8 cellular contexts compared by ENCODE assay signal in genomic region chr11:121292503-121293275, GRCh38. TPM values are rescaled to one million over a fixed set of nuclear protein-coding genes. Genes with fewer than 3 reads are reported as not detected.
DNase-seq lines count a peak whose midpoint lies in the region; ATAC-seq, FAIRE-seq and TF ChIP-seq lines count a peak whose summit lies in the region.

Gene SC5D, plus strand, starts transcription at chr11:121292771. Its CDS starts 10,605 bp downstream, at chr11:121303376.

- peak within 1 kb of the TSS; percentile 37 to 96 (median 90) for H3K27ac ChIP-seq in adrenal gland
- H3K27ac ChIP-seq in heart left ventricle = peak within 1 kb of the TSS; percentile 64 to 91 (median 84)

- H3K4me3 ChIP-seq in adrenal gland = peak within 1 kb of the TSS; percentile 2 to 88 (median 84)
- H3K4me3 ChIP-seq in heart left ventricle = peak within 1 kb of the TSS; percentile 47 to 91 (median 82)

- no peaks in the 10 kb centered on the region for H3K36me3 ChIP-seq in adrenal gland (replicated peaks in 1 of 2)
- peaks cover 0 to 4% (median 0%) of the 10 kb centered on the region in 9 donors for H3K36me3 ChIP-seq in heart left ventricle

- no peaks in the 10 kb centered on the region for H3K9me3 ChIP-seq in adrenal gland (replicated peaks in 1 of 3)
- no peaks in the 10 kb centered on the region for H3K9me3 ChIP-seq in heart left ventricle

- H3K27me3 Mint-ChIP-seq in T-cell (peaks cover 0 to 2% of the 10 kb centered on the region in 2 donors), type B pancreatic cell (no peaks in the 10 kb centered on the region)

- POLR2A ChIA-PET in T-cell (lab: Charles Lee) = interaction anchor here (0.6 to 1.4 kb wide), 14 partner anchors 10 to 1793 kb away, joined by 3 to 5 read pairs (median 3); no protein-coding TSS in a partner anchor

- TF ChIP-seq POLR2A in GM12891 (IDR thresholded peaks at IDR 0.05; ENCODE audit: low read depth, low read length) = 0 out of 2 replicates have a peak, but pooled peaks have one; percentile 51
- TF ChIP-seq POLR2A in adrenal gland (IDR thresholded peaks at IDR 0.05) = peak; percentile 85 to 96
- TF ChIP-seq POLR2A in heart left ventricle (IDR thresholded peaks at IDR 0.05) = peak; percentile 62 to 94

- H3K27ac Mint-ChIP-seq in T-cell (peak within 1 kb of the TSS; percentile 99), type B pancreatic cell (peak within 1 kb of the TSS; percentile 95)

- ATAC-seq in HG02840 (IDR thresholded peaks at IDR 0.05; ENCODE audit: low FRiP score, unreplicated experiment) (peak; percentile 95), T-cell (replicated peaks in 1 of 4) (peak; percentile 86 to 96 (median 94)), heart left ventricle (peak; percentile 98 to 99 (median 99))

- WGBS in adrenal gland, 4 donors = 1 to 2% (median 1%) methylated on average over 34 to 75 of the region's 75 CpGs
- WGBS in heart left ventricle, 4 donors = 1% methylated on average over 20 to 75 of the region's 75 CpGs

- CTCF ChIA-PET in T-cell (lab: Charles Lee) = interaction anchor here (0.5 to 2.6 kb wide), 10 partner anchors 18 to 310 kb away, joined by 3 to 7 read pairs (median 4); partner anchors contain the start of gene SORL1-AS1 (in 1 of the 2)

- DNase-seq in GM12891 (ENCODE audit: insufficient read length, low spot score) (peak; percentile 85), NCI-H1436 treated with DMSO at 0.1 percent for 48 hours (lab: John Stamatoyannopoulos, UW) (peak; percentile 82), T-cell (peak; percentile 88 to 97 (median 94)), adrenal gland (peak; percentile 92 to 98 (median 96)), heart left ventricle (peak; percentile 95 to 97 (median 96)), pons (ENCODE audit: low spot score) (peak; percentile 94), type B pancreatic cell (ENCODE audit: extremely low spot score, unreplicated experiment) (peak; percentile 93)

- intact Hi-C loops in adrenal gland (cut with DNase I) = no loop called here
- intact Hi-C loops in heart left ventricle (cut with DNase I) = no loop called here

- H3K4me1 Mint-ChIP-seq in T-cell (peaks cover 53 to 56% (median 53%) of the 10 kb centered on the region in 3 donors), type B pancreatic cell (ENCODE audit: unreplicated experiment) (peaks cover 44% of the 10 kb centered on the region)

- H3K4me3 Mint-ChIP-seq in T-cell (peak within 1 kb of the TSS; percentile 93 to 95 (median 93)), type B pancreatic cell (peak within 1 kb of the TSS; percentile 98)

- FAIRE-seq in GM12891 (lab: Jason Lieb, UNC) = peak; percentile 100

- TF ChIP-seq CTCF in adrenal gland (IDR thresholded peaks at IDR 0.05) (peak in 1 of 6 experiments; percentile 1), heart left ventricle (IDR thresholded peaks at IDR 0.05) (no peak), type B pancreatic cell (conservative IDR thresholded peaks at IDR 0.05) (no peak)

- H3K4me1 ChIP-seq in adrenal gland (replicated peaks in 1 of 2) (peaks cover 5 to 11% of the 10 kb centered on the region in 2 donors), heart left ventricle (peaks cover 0 to 25% (median 9%) of the 10 kb centered on the region in 12 donors)

- no peaks in the 10 kb centered on the region for H3K27me3 ChIP-seq in adrenal gland
- H3K27me3 ChIP-seq in heart left ventricle = no peaks in the 10 kb centered on the region

- H3K9me3 Mint-ChIP-seq in T-cell (no peaks in the 10 kb centered on the region), type B pancreatic cell (no peaks in the 10 kb centered on the region)

- peaks cover 15% of the 10 kb centered on the region for H3K36me3 Mint-ChIP-seq in T-cell
- H3K36me3 Mint-ChIP-seq in type B pancreatic cell = peaks cover 21% of the 10 kb centered on the region

TF ChIP-seq in GM12891, 5 proteins besides CTCF, POLR2A, EP300 and RAD21:
- TF ChIP-seq TAF1 (IDR thresholded peaks at IDR 0.05; ENCODE audit: low read depth, low read length) (peak; percentile 81), POLR2AphosphoS5 (IDR thresholded peaks at IDR 0.05; ENCODE audit: low read depth, low read length) (0 out of 2 replicates have a peak, but pooled peaks have one; percentile 31), POU2F2 (IDR thresholded peaks at IDR 0.05; ENCODE audit: low read depth, low read length) (0 out of 2 replicates have a peak, but pooled peaks have one; percentile 25), SPI1 (IDR thresholded peaks at IDR 0.05; ENCODE audit: low read depth, low read length) (no peak)

RNA-seq across cellular contexts. Expression of gene SC5D, which starts in this region (rescaled TPM):
- polyA plus RNA-seq in GM12891 (2012; ENCODE audit: low read depth, missing spikeins) = 34.2 TPM
- total RNA-seq in T-cell = 10 to 100 TPM; 19.1 to 51.3 (median 25.6) TPM
- 100 to 1,000 TPM in 1 of 8 donors, 10 to 100 TPM in 7; 27.2 to 121 (median 42.6) TPM for total RNA-seq in adrenal gland
- 100 to 1,000 TPM in 1 of 3 donors, 10 to 100 TPM in 2; 18.3 to 317 (median 21.0) TPM for polyA plus RNA-seq in adrenal gland
- 10 to 100 TPM; 18.3 to 28.9 (median 27.1) TPM for total RNA-seq in heart left ventricle
- polyA plus RNA-seq in heart left ventricle = 10 to 100 TPM; 16.9 to 18.7 TPM
- 43.9 and 48.0 TPM in 2 replicates for total RNA-seq in type B pancreatic cell (ENCODE audit: low replicate concordance)

Comparison
In these comparisons a context has a peak if more than half of its experiments do, and no peak if none do; other contexts are left out.
1. Peak in every context shown above with its lines: DNase-seq, ATAC-seq, H3K4me3 ChIP-seq and H3K27ac ChIP-seq.